ENCODE assay signal across 8 cellular contexts in the genomic region with DNA sequence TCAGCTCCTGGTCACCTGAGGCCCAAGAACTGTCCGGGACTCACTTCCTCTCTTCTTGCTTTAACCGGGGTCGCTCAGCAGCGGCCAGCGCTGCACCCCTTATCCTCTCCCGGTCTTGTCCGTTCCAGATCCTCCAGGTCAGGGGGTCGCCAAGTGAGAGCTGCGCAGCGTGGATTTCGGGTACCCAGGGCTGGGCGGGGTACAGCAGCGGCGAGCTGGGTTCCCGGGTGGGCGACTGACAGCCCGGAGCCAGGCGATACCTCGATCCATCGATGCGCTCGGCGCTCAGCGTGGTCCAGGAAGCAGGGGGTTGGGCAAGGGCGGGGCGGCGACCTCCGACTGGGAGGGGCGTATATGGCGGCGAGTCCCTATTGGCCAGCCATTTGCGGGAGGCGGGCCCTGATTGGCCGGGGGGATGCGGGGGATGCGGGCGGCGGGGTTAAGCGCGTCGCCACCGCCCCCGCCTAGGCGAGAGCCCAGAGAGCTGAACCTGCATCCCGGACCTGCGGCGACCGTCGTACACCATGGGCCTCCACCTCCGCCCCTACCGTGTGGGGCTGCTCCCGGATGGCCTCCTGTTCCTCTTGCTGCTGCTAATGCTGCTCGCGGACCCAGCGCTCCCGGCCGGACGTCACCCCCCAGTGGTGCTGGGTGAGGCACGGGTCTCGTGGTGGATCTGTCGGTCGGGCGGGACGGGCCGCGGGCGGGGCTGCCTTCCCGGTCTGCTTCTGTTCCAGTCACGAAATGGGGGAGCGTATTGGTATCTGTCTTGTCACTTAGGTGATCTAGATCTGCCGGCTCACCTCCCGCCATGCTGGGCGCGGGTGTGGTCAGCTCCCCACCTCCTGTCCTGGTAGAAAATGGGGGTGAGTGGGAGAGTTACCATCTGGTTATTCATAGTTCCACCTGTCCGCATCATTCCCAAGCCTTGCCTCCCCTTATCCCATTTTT. TPM values are rescaled to one million over a fixed set of nuclear protein-coding genes. Genes with fewer than 3 reads are reported as not detected.
A peak's percentile ranks its signal among the peaks of the same experiment; 100 is the strongest.
DNase-seq lines count a peak whose midpoint lies in the region; ATAC-seq and TF ChIP-seq lines count a peak whose summit lies in the region.

A gene with protein sequence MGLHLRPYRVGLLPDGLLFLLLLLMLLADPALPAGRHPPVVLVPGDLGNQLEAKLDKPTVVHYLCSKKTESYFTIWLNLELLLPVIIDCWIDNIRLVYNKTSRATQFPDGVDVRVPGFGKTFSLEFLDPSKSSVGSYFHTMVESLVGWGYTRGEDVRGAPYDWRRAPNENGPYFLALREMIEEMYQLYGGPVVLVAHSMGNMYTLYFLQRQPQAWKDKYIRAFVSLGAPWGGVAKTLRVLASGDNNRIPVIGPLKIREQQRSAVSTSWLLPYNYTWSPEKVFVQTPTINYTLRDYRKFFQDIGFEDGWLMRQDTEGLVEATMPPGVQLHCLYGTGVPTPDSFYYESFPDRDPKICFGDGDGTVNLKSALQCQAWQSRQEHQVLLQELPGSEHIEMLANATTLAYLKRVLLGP (plus strand): TSS at position 471 of the 951 bp plus-strand sequence. CDS start 54 bp downstream, at position 525.

- H3K9me3 ChIP-seq in PC-3 (ENCODE audit: low read length): no peaks in the 10 kb centered on the region
- no peaks in the 10 kb centered on the region for H3K9me3 ChIP-seq in esophagus muscularis mucosa

- peak; percentile 73 for TF ChIP-seq POLR2A in esophagus muscularis mucosa (IDR thresholded peaks at IDR 0.05; ENCODE audit: low read depth)

- peaks cover 18% of the 10 kb centered on the region for H3K4me1 Mint-ChIP-seq in activated T-cell treated with anti-CD3 and anti-CD28 coated beads, Interleukin-2, amount 50 U/mL, for 4 hours (ENCODE audit: low read depth)

- H3K9me2 ChIP-seq in PC-3 (replicated peaks; ENCODE audit: low read length): no peaks in the 10 kb centered on the region

- POLR2A ChIA-PET in PC-3 (lab: Charles Lee; ENCODE audit: unreplicated experiment): interaction anchor here (0.6 to 0.8 kb wide), 2 partner anchors 19 to 472 kb away, joined by 3 to 4 read pairs; partner anchors contain the start of gene SLC7A6

- peaks cover 3% of the 10 kb centered on the region for H3K36me3 Mint-ChIP-seq in activated T-cell treated with anti-CD3 and anti-CD28 coated beads, Interleukin-2, amount 50 U/mL, for 4 hours (ENCODE audit: insufficient read depth)

- no peak for TF ChIP-seq EP300 in esophagus muscularis mucosa (IDR thresholded peaks at IDR 0.05)

- H3K27me3 ChIP-seq in PC-3 (ENCODE audit: low read length) (no peaks in the 10 kb centered on the region), esophagus muscularis mucosa (no peaks in the 10 kb centered on the region)

- H3K79me2 ChIP-seq in PC-3 (ENCODE audit: low read length): peaks cover 17% of the 10 kb centered on the region

- TF ChIP-seq CTCF in PC-3 (conservative IDR thresholded peaks at IDR 0.05; ENCODE audit: low read depth, low read length) (no peak), esophagus muscularis mucosa (IDR thresholded peaks at IDR 0.05) (peak in 1 of 3 experiments; percentile 9)

- CTCF ChIA-PET in PC-3 (lab: Charles Lee): no interaction called here

- H4K20me1 ChIP-seq in PC-3 (ENCODE audit: low read length): no peaks in the 10 kb centered on the region

- peak within 1 kb of the TSS; percentile 98 for H3K4me2 ChIP-seq in PC-3 (ENCODE audit: low read length)

- peak within 1 kb of the TSS; percentile 71 for H3K9ac ChIP-seq in PC-3 (ENCODE audit: low read length)

- H3K27me3 Mint-ChIP-seq in activated T-cell treated with anti-CD3 and anti-CD28 coated beads, Interleukin-2, amount 50 U/mL, for 4 hours (ENCODE audit: low read depth): no peaks in the 10 kb centered on the region

- peak within 1 kb of the TSS; percentile 98 for H2AFZ ChIP-seq in PC-3 (ENCODE audit: low read length)

- 17% methylated on average over 5 of the region's 75 CpGs for WGBS in esophagus muscularis mucosa

- no peaks in the 10 kb centered on the region for H3K9me3 Mint-ChIP-seq in activated T-cell treated with anti-CD3 and anti-CD28 coated beads, Interleukin-2, amount 50 U/mL, for 4 hours

- H3K4me3 ChIP-seq in PC-3 (ENCODE audit: low read length) (peak within 1 kb of the TSS; percentile 91), esophagus muscularis mucosa (peak within 1 kb of the TSS; percentile 72 to 96 (median 92))

- intact Hi-C loops in PC-3 (cut with micrococcal nuclease): loop anchor here (5.0 kb wide), 1 partner anchor 67 kb away; the partner anchor contains the start of genes PRMT7 and SLC7A6OS
- intact Hi-C loops in esophagus muscularis mucosa (cut with DNase I): no loop called here

- H3K36me3 ChIP-seq in PC-3 (ENCODE audit: low read depth, low read length) (no peaks in the 10 kb centered on the region), esophagus muscularis mucosa (peaks cover 0 to 18% (median 14%) of the 10 kb centered on the region in 4 donors)

- H3K4me1 ChIP-seq in PC-3 (ENCODE audit: insufficient read depth, low read length): peaks cover 15% of the 10 kb centered on the region; the same call in 1 of the 2 replicates
- peaks cover 36% of the 10 kb centered on the region in 4 donors for H3K4me1 ChIP-seq in esophagus muscularis mucosa

- H3K27ac ChIP-seq in PC-3 (ENCODE audit: low read length) (no peak within 1 kb of the TSS), esophagus muscularis mucosa (replicated peaks in 1 of 4) (peak within 1 kb of the TSS; percentile 65 to 79 (median 68))

- peak within 1 kb of the TSS; percentile 87 for H3K4me3 Mint-ChIP-seq in activated T-cell treated with anti-CD3 and anti-CD28 coated beads, Interleukin-2, amount 50 U/mL, for 4 hours

- ATAC-seq in GM21360 (IDR thresholded peaks at IDR 0.05; ENCODE audit: unreplicated experiment): peak; percentile 80
- ATAC-seq in PC-3: peak; percentile 94
- ATAC-seq in activated T-cell treated with anti-CD3 and anti-CD28 coated beads, Interleukin-2, amount 50 U/mL, for 4 hours: peak; percentile 95 to 98

- DNase-seq in D341Med (ENCODE audit: low spot score): peak; percentile 99
- DNase-seq in HT-29 (ENCODE audit: low spot score): peak; percentile 85
- DNase-seq in PC-3: peak; percentile 82
- peak; percentile 97 for DNase-seq in activated T-cell treated with anti-CD3 and anti-CD28 coated beads, Interleukin-2, amount 50 U/mL, for 4 hours
- DNase-seq in esophagus muscularis mucosa (ENCODE audit: extremely low spot score): peak; percentile 99
- DNase-seq in myocyte (ENCODE audit: low read depth): peak; percentile 96
- peak; percentile 95 for DNase-seq in stimulated activated CD8-positive, alpha-beta memory T cell treated with anti-CD3 and anti-CD28 coated beads, Interleukin-7, amount 100 ng/mL, for 24 hours (ENCODE audit: low read depth)

- no peaks in the 10 kb centered on the region for H3F3A ChIP-seq in PC-3 (ENCODE audit: low read length, unreplicated experiment)

- BruUV-seq in PC-3 (replicated peaks; lab: Mats Ljungman, UMichigan): TSS peak; percentile 66

RNA-seq across cellular contexts. Expression of the gene that starts here (rescaled TPM):
- 15.9 and 18.6 TPM in 2 replicates for total RNA-seq in HT-29 (2014; rRNA removed; shearing (Covaris generic))
- total RNA-seq in PC-3 (2014; rRNA removed): 16.4 and 16.8 TPM in 2 replicates
- 10 to 100 TPM in 1 of 3 donors, 1 to 10 TPM in 2; 7.4 to 11.0 (median 7.9) TPM for total RNA-seq in activated T-cell treated with anti-CD3 and anti-CD28 coated beads, Interleukin-2, amount 50 U/mL, for 4 hours
- total RNA-seq in esophagus muscularis mucosa: 10 to 100 TPM; 10.4 to 22.0 (median 15.3) TPM
- total RNA-seq in myocyte: 127 and 180 TPM in 2 replicates
- 72.6 TPM for polyA plus RNA-seq in myocyte (2012)
